Comparison of ENCODE assay signal across 9 cellular contexts in the genomic region with DNA sequence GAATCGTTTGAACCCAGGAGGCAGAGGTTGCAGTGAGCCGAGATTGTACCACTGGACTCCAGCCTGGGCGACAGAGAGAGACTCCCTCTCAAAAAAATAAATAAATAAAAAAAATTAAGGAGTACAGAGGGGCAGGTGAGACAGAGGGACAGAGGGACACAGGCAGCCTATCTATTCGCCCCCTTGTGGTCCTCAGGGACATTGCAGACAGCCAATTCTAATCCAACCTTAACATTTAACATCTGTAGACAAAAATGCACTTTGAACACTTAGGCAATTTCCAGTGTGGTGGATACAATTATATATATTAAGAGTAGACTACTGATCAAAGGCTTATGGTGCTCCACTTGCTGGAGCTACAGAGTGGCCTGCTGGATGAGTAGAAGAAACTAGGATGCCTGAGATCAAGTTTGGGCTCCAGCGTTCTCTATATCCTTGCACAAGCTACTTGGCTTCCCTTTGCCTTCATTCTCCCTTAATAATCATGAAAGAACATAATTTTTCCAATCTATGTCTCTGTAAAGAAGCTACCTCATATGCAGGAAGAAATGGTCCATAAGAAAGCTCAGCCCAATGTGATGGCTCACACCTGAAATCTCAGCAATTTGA. TPM values are rescaled to one million over a fixed set of nuclear protein-coding genes. Genes with fewer than 3 reads are reported as not detected.
A peak's percentile ranks its signal among the peaks of the same experiment; 100 is the strongest.
DNase-seq lines count a peak whose midpoint lies in the region; ATAC-seq, FAIRE-seq and TF ChIP-seq lines count a peak whose summit lies in the region.
"Had no signal": no experiment of that assay in that cellular context is flagged by ENCODE, and none has a peak within 500 bp of the region (broad histone marks: within the 10 kb centered on the region; RNA-seq: fewer than 3 reads in every experiment).

No MANE protein-coding gene starts in this region.

- 49% methylated on average over 4 of the region's 5 CpGs for WGBS in hepatocyte (ENCODE audit: low lambda C conversion rate, missing lambda C conversion rate)

- H3K36me3 ChIP-seq in SJSA1 (no peaks in the 10 kb centered on the region), hepatocyte (replicated peaks; ENCODE audit: insufficient read depth, low read depth) (no peaks in the 10 kb centered on the region)

- peak; percentile 64 for ATAC-seq in HG02798 (IDR thresholded peaks at IDR 0.05; ENCODE audit: poor library complexity, unreplicated experiment)

- no peak overlapping the region for H2AFZ ChIP-seq in hepatocyte

- H4K20me1 ChIP-seq in hepatocyte (ENCODE audit: insufficient read depth, poor library complexity, severe bottlenecking): no peaks in the 10 kb centered on the region

- H3K4me1 Mint-ChIP-seq in activated naive CD8-positive, alpha-beta T cell treated with anti-CD3 and anti-CD28 coated beads for 36 hours: no peaks in the 10 kb centered on the region

- no peak overlapping the region for H3K27ac Mint-ChIP-seq in activated naive CD8-positive, alpha-beta T cell treated with anti-CD3 and anti-CD28 coated beads for 36 hours

- no peaks in the 10 kb centered on the region for H3K79me2 ChIP-seq in hepatocyte

- H3K27me3 Mint-ChIP-seq in activated naive CD8-positive, alpha-beta T cell treated with anti-CD3 and anti-CD28 coated beads for 36 hours: no peaks in the 10 kb centered on the region

- H3K4me3 ChIP-seq in SJSA1: no peak overlapping the region
- no peak overlapping the region for H3K4me3 ChIP-seq in hepatocyte

- no peaks in the 10 kb centered on the region for H3K9me3 Mint-ChIP-seq in activated naive CD8-positive, alpha-beta T cell treated with anti-CD3 and anti-CD28 coated beads for 36 hours

- H3K27ac ChIP-seq in SJSA1: no peak overlapping the region
- H3K27ac ChIP-seq in hepatocyte: no peak overlapping the region

- H3K9me2 ChIP-seq in hepatocyte (replicated peaks; ENCODE audit: insufficient read depth): no peaks in the 10 kb centered on the region

- H3K4me1 ChIP-seq in SJSA1 (replicated peaks) (no peaks in the 10 kb centered on the region), hepatocyte (ENCODE audit: insufficient read depth) (no peaks in the 10 kb centered on the region)

- no peak overlapping the region for H3K4me2 ChIP-seq in hepatocyte

- no peaks in the 10 kb centered on the region for H3K36me3 Mint-ChIP-seq in activated naive CD8-positive, alpha-beta T cell treated with anti-CD3 and anti-CD28 coated beads for 36 hours

- H3K27me3 ChIP-seq in SJSA1 (replicated peaks): no peaks in the 10 kb centered on the region
- peaks cover 24% of the 10 kb centered on the region for H3K27me3 ChIP-seq in hepatocyte

- peak; percentile 33 for DNase-seq in ELF-1 (ENCODE audit: low read depth, low spot score)
- DNase-seq in SJSA1 (ENCODE audit: low read depth in 1 of 2, low spot score in 2 of 2): peak; percentile 34 to 55
- DNase-seq in activated naive CD8-positive, alpha-beta T cell treated with anti-CD3 and anti-CD28 coated beads for 36 hours: peak; percentile 29
- peak; percentile 43 for DNase-seq in hepatocyte (ENCODE audit: low spot score)
- DNase-seq in stimulated activated CD4-positive, alpha-beta T cell treated with anti-CD3 and anti-CD28 coated beads, Interleukin-4, amount 100 ng/mL, for 1 hour: peak; percentile 52
- DNase-seq in posterior vena cava (ENCODE audit: low spot score): no peak
- DNase-seq in HTR-8/SVneo (ENCODE audit: insufficient read length, low spot score): no peak

- no peak for FAIRE-seq in HTR-8/SVneo (lab: Jason Lieb, UNC)

- intact Hi-C loops in posterior vena cava (cut with DNase I): no loop called here

- peak; percentile 58 for TF ChIP-seq CTCF in hepatocyte (IDR thresholded peaks at IDR 0.05; ENCODE audit: poor library complexity)

- H3K4me3 Mint-ChIP-seq in activated naive CD8-positive, alpha-beta T cell treated with anti-CD3 and anti-CD28 coated beads for 36 hours: no peak overlapping the region

- H3K9me3 ChIP-seq in SJSA1 (replicated peaks) (no peaks in the 10 kb centered on the region), hepatocyte (ENCODE audit: low read depth) (no peaks in the 10 kb centered on the region)

RNA-seq across cellular contexts. Expression of a gene that starts 8.2 kb away (rescaled TPM):
- 4.8 and 9.9 TPM in 2 replicates for total RNA-seq in SJSA1 (2014; rRNA removed; shearing (Covaris generic))
- 10 to 100 TPM; 22.4 to 25.3 TPM for total RNA-seq in activated naive CD8-positive, alpha-beta T cell treated with anti-CD3 and anti-CD28 coated beads for 36 hours
- total RNA-seq in hepatocyte (10.7 and 19.9 TPM in 2 replicates), posterior vena cava (10 to 100 TPM; 13.6 to 14.5 TPM)
- polyA plus RNA-seq in hepatocyte: 18.8 and 22.0 TPM in 2 replicates

RNA-seq across cellular contexts. Expression of a gene that starts 31.8 kb away (rescaled TPM):
- 2.5 and 4.3 TPM in 2 replicates for total RNA-seq in SJSA1 (2014; rRNA removed; shearing (Covaris generic))
- total RNA-seq in activated naive CD8-positive, alpha-beta T cell treated with anti-CD3 and anti-CD28 coated beads for 36 hours: not detected
- total RNA-seq in hepatocyte (0.13 TPM in 1 of 2 replicates, not detected in the other), posterior vena cava (not detected)
- 0.28 TPM in 1 of 2 replicates, not detected in the other for polyA plus RNA-seq in hepatocyte
- total RNA-seq: T-helper 1 cell treated with Interleukin-12 subunit alpha and Interleukin-12 subunit beta and Interleukin-4 antibody, amounts not matched to agents 30 ng/mL and 1 ng/mL, for 36 hours had no signal

Comparison
In these comparisons a context has a peak if more than half of its experiments do, and no peak if none do; other contexts are left out.
1. DNase-seq: peak in ELF-1 (single experiment), SJSA1 (2 of 2), activated naive CD8-positive, alpha-beta T cell treated with anti-CD3 and anti-CD28 coated beads for 36 hours (single experiment), hepatocyte (single experiment) and stimulated activated CD4-positive, alpha-beta T cell treated with anti-CD3 and anti-CD28 coated beads, Interleukin-4, amount 100 ng/mL, for 1 hour (single experiment); none in posterior vena cava (single experiment) and HTR-8/SVneo (single experiment).